In genomic region chr11:125268611-125269010, GRCh38 we compare ENCODE assay signal across 17 cellular contexts.
"Had no signal": no experiment of that assay in that cellular context is flagged by ENCODE, and none has a peak within 500 bp of the region (broad histone marks: within the 10 kb centered on the region; RNA-seq: fewer than 3 reads in every experiment).

No MANE protein-coding gene starts in this region.

- H3K9me3 Mint-ChIP-seq: activated B cell treated with CpG ODN at 0.5 μM for 24 hours; activated naive CD4-positive, alpha-beta T cell treated with anti-CD3 and anti-CD28 coated beads for 36 hours; activated naive CD8-positive, alpha-beta T cell treated with anti-CD3 and anti-CD28 coated beads, Interleukin-2, amount 50 U/mL, for 24 hours; stimulated activated naive B cell treated with anti-CD40 and anti-IgM and Interleukin-4, amounts not matched to agents 10 μg/mL and 1 μg/mL and 100 μg/mL, for 72 hours had no signal

- H3K36me3 ChIP-seq: colonic mucosa, esophagus squamous epithelium, left ventricle myocardium inferior, neutrophil, tibial nerve, vagina had no signal

- DNase-seq: activated B cell treated with CpG ODN at 0.5 μM for 24 hours; activated CD4-positive, alpha-beta T cell treated with anti-CD3 and anti-CD28 coated beads for 48 hours; activated CD8-positive, alpha-beta memory T cell treated with anti-CD3 and anti-CD28 coated beads, Interleukin-2, amount 50 U/mL, for 48 hours; activated naive CD4-positive, alpha-beta T cell treated with anti-CD3 and anti-CD28 coated beads for 36 hours; activated naive CD8-positive, alpha-beta T cell treated with anti-CD3 and anti-CD28 coated beads, Interleukin-2, amount 50 U/mL, for 24 hours; aorta; colonic mucosa; esophagus squamous epithelium; hippocampal formation; kidney; left ventricle myocardium inferior; stimulated activated CD4-positive, alpha-beta T cell treated with anti-CD3 and anti-CD28 coated beads, Interleukin-4, amount 100 ng/mL, for 1 hour; stimulated activated naive B cell treated with anti-CD40 and anti-IgM and Interleukin-4, amounts not matched to agents 10 μg/mL and 1 μg/mL and 100 μg/mL, for 72 hours; SW 1271 had no signal

- H3K9me3 ChIP-seq: colonic mucosa, esophagus squamous epithelium, left ventricle myocardium inferior, neutrophil, tibial nerve, vagina had no signal

- ATAC-seq: activated naive CD8-positive, alpha-beta T cell treated with anti-CD3 and anti-CD28 coated beads, Interleukin-2, amount 50 U/mL, for 24 hours; stimulated activated naive B cell treated with anti-CD40 and anti-IgM and Interleukin-4, amounts not matched to agents 10 μg/mL and 1 μg/mL and 100 μg/mL, for 72 hours had no signal

- H3K27ac Mint-ChIP-seq: activated B cell treated with CpG ODN at 0.5 μM for 24 hours; activated naive CD4-positive, alpha-beta T cell treated with anti-CD3 and anti-CD28 coated beads for 36 hours; activated naive CD8-positive, alpha-beta T cell treated with anti-CD3 and anti-CD28 coated beads, Interleukin-2, amount 50 U/mL, for 24 hours; stimulated activated naive B cell treated with anti-CD40 and anti-IgM and Interleukin-4, amounts not matched to agents 10 μg/mL and 1 μg/mL and 100 μg/mL, for 72 hours had no signal

- H3K36me3 Mint-ChIP-seq: stimulated activated naive B cell treated with anti-CD40 and anti-IgM and Interleukin-4, amounts not matched to agents 10 μg/mL and 1 μg/mL and 100 μg/mL, for 72 hours had no signal

- H3K27ac ChIP-seq: colonic mucosa, esophagus squamous epithelium, left ventricle myocardium inferior, neutrophil, vagina had no signal

- H3K4me3 Mint-ChIP-seq: activated B cell treated with CpG ODN at 0.5 μM for 24 hours; activated naive CD4-positive, alpha-beta T cell treated with anti-CD3 and anti-CD28 coated beads for 36 hours; activated naive CD8-positive, alpha-beta T cell treated with anti-CD3 and anti-CD28 coated beads, Interleukin-2, amount 50 U/mL, for 24 hours; stimulated activated naive B cell treated with anti-CD40 and anti-IgM and Interleukin-4, amounts not matched to agents 10 μg/mL and 1 μg/mL and 100 μg/mL, for 72 hours had no signal

- H3K4me1 Mint-ChIP-seq: activated B cell treated with CpG ODN at 0.5 μM for 24 hours; activated naive CD8-positive, alpha-beta T cell treated with anti-CD3 and anti-CD28 coated beads, Interleukin-2, amount 50 U/mL, for 24 hours; stimulated activated naive B cell treated with anti-CD40 and anti-IgM and Interleukin-4, amounts not matched to agents 10 μg/mL and 1 μg/mL and 100 μg/mL, for 72 hours had no signal

- H3K27me3 ChIP-seq: colonic mucosa, tibial nerve, vagina had no signal

- H3K4me3 ChIP-seq: colonic mucosa, esophagus squamous epithelium, left ventricle myocardium inferior, tibial nerve, vagina had no signal

- H3K4me1 ChIP-seq: colonic mucosa had no signal
